8 cellular contexts compared by ENCODE assay signal in genomic region chr3:107431048-107431297, GRCh38. TPM values are rescaled to one million over a fixed set of nuclear protein-coding genes. Genes with fewer than 3 reads are reported as not detected.
A peak's percentile ranks its signal among the peaks of the same experiment; 100 is the strongest.
DNase-seq lines count a peak whose midpoint lies in the region; ATAC-seq lines count a peak whose summit lies in the region.

No MANE protein-coding gene starts in this region.

- H3K27me3 ChIP-seq in SJSA1 (replicated peaks) (no peaks in the 10 kb centered on the region), mesenchymal stem cell (ENCODE audit: control insufficient read depth in 1 of 2, insufficient read depth in 1 of 2, low read length in 2 of 2) (no peaks in the 10 kb centered on the region), stomach smooth muscle (ENCODE audit: control insufficient read depth in 1 of 2, insufficient read depth in 2 of 2, low read length in 2 of 2) (no peaks in the 10 kb centered on the region)

- intact Hi-C loops in dendritic cell treated with granulocyte-macrophage colony-stimulating factor and Interleukin-4, amounts not matched to agents 40 ng/mL and 50 ng/mL, for 4 days (cut with micrococcal nuclease) = loop anchor here (2.0 kb wide), 1 partner anchor 92 kb away; the partner anchor contains the start of gene BBX

- H3K9ac ChIP-seq in mesenchymal stem cell (ENCODE audit: low read length) = peak overlapping the region; percentile 88
- peak overlapping the region; percentile 82 to 91 for H3K9ac ChIP-seq in stomach smooth muscle (ENCODE audit: low read length in 2 of 2)

- peak overlapping the region; percentile 97 for H3K4me2 ChIP-seq in mesenchymal stem cell (ENCODE audit: low read length, poor library complexity, severe bottlenecking)

- peaks cover 24% of the 10 kb centered on the region for H3K27me3 Mint-ChIP-seq in dendritic cell treated with granulocyte-macrophage colony-stimulating factor and Interleukin-4, amounts not matched to agents 40 ng/mL and 50 ng/mL, for 4 days

- no peak overlapping the region for H3K27ac Mint-ChIP-seq in dendritic cell treated with granulocyte-macrophage colony-stimulating factor and Interleukin-4, amounts not matched to agents 40 ng/mL and 50 ng/mL, for 4 days

- WGBS in mesenchymal stem cell = 3% methylated on average over 17 of the region's 17 CpGs

- peak overlapping the region; percentile 93 for H3K27ac ChIP-seq in SJSA1
- H3K27ac ChIP-seq in mesenchymal stem cell (ENCODE audit: low read length, poor library complexity, severe bottlenecking) = peak overlapping the region; percentile 30
- H3K27ac ChIP-seq in stomach smooth muscle (ENCODE audit: low read length) = peak overlapping the region; percentile 93

- H2BK15ac ChIP-seq in mesenchymal stem cell (ENCODE audit: low read depth, poor library complexity, severe bottlenecking) = peak overlapping the region; percentile 82

- no peaks in the 10 kb centered on the region for H3K9me3 ChIP-seq in SJSA1 (replicated peaks)
- no peaks in the 10 kb centered on the region for H3K9me3 ChIP-seq in mesenchymal stem cell (ENCODE audit: control insufficient read depth, low read length)
- H3K9me3 ChIP-seq in stomach smooth muscle (ENCODE audit: control insufficient read depth in 2 of 2, low read length in 2 of 2) = no peaks in the 10 kb centered on the region

- H3K4me1 ChIP-seq in SJSA1 (replicated peaks) (peaks cover 24% of the 10 kb centered on the region), mesenchymal stem cell (ENCODE audit: control insufficient read depth, insufficient read depth, low read depth, low read length) (peaks cover 6% of the 10 kb centered on the region), stomach smooth muscle (ENCODE audit: control insufficient read depth, insufficient read depth, low read length) (peaks cover 8% of the 10 kb centered on the region)

- peak overlapping the region; percentile 70 for H4K8ac ChIP-seq in mesenchymal stem cell (ENCODE audit: low read length)

- H3K4me3 ChIP-seq in SJSA1 (peak overlapping the region; percentile 71), mesenchymal stem cell (ENCODE audit: insufficient read depth in 1 of 2, low read depth in 1 of 2, low read length in 2 of 2) (peak overlapping the region; percentile 82 to 89), stomach smooth muscle (ENCODE audit: low read length in 2 of 2) (peak overlapping the region; percentile 81 to 84)

- H3K4ac ChIP-seq in mesenchymal stem cell (ENCODE audit: low read depth in 1 of 2, low read length in 2 of 2) = peak overlapping the region in 1 of 2 experiments; percentile 91

- H3K9me3 Mint-ChIP-seq in dendritic cell treated with granulocyte-macrophage colony-stimulating factor and Interleukin-4, amounts not matched to agents 40 ng/mL and 50 ng/mL, for 4 days = no peaks in the 10 kb centered on the region

- peak overlapping the region; percentile 90 for H4K91ac ChIP-seq in mesenchymal stem cell (ENCODE audit: low read length)

- H3K18ac ChIP-seq in mesenchymal stem cell (ENCODE audit: low read depth in 1 of 2, low read length in 2 of 2) = peak overlapping the region; percentile 44 to 71

- H3K36me3 ChIP-seq in SJSA1 = no peaks in the 10 kb centered on the region
- H3K36me3 ChIP-seq in mesenchymal stem cell (ENCODE audit: control insufficient read depth in 1 of 2, insufficient read depth in 2 of 2, low read depth in 1 of 2, low read length in 2 of 2) = no peaks in the 10 kb centered on the region
- no peaks in the 10 kb centered on the region for H3K36me3 ChIP-seq in stomach smooth muscle (ENCODE audit: control insufficient read depth in 2 of 2, insufficient read depth in 2 of 2, low read length in 2 of 2)

- DNase-seq in DMS79 treated with DMSO at 0.1 percent for 48 hours (lab: John Stamatoyannopoulos, UW) = peak; percentile 31
- DNase-seq in DMS79 (lab: John Stamatoyannopoulos, UW) = no peak
- no peak for DNase-seq in SJSA1 (ENCODE audit: low read depth in 1 of 2, low spot score in 2 of 2)
- peak; percentile 51 for DNase-seq in mesenchymal stem cell
- DNase-seq in islet precursor cell = no peak

- no peak overlapping the region for H2BK120ac ChIP-seq in mesenchymal stem cell (ENCODE audit: low read depth, low read length)

- ATAC-seq in HG02840 (IDR thresholded peaks at IDR 0.05; ENCODE audit: low FRiP score, unreplicated experiment) = peak; percentile 19

- peaks cover 17% of the 10 kb centered on the region for H3K4me1 Mint-ChIP-seq in dendritic cell treated with granulocyte-macrophage colony-stimulating factor and Interleukin-4, amounts not matched to agents 40 ng/mL and 50 ng/mL, for 4 days (ENCODE audit: low read depth)

- H2BK12ac ChIP-seq in mesenchymal stem cell (ENCODE audit: low read length in 2 of 2) = peak overlapping the region; percentile 4 to 14

- H2AK5ac ChIP-seq in mesenchymal stem cell (ENCODE audit: low read length, severe bottlenecking) = no peak overlapping the region

- H3K4me3 Mint-ChIP-seq in dendritic cell treated with granulocyte-macrophage colony-stimulating factor and Interleukin-4, amounts not matched to agents 40 ng/mL and 50 ng/mL, for 4 days = peak overlapping the region; percentile 68

- H2AFZ ChIP-seq in mesenchymal stem cell (ENCODE audit: low read depth, low read length) = peak overlapping the region; percentile 60

- H3K14ac ChIP-seq in mesenchymal stem cell (ENCODE audit: low read length in 2 of 2) = no peak overlapping the region

- no peaks in the 10 kb centered on the region for H3K79me1 ChIP-seq in mesenchymal stem cell (replicated peaks; ENCODE audit: low read length, poor library complexity, severe bottlenecking)

- no peak overlapping the region for H2BK5ac ChIP-seq in mesenchymal stem cell (ENCODE audit: low read depth, low read length, poor library complexity, severe bottlenecking)

- no peaks in the 10 kb centered on the region for H3K36me3 Mint-ChIP-seq in dendritic cell treated with granulocyte-macrophage colony-stimulating factor and Interleukin-4, amounts not matched to agents 40 ng/mL and 50 ng/mL, for 4 days (ENCODE audit: low read depth)

- no peak overlapping the region for H3K23ac ChIP-seq in mesenchymal stem cell (ENCODE audit: low read length in 2 of 2)

RNA-seq across cellular contexts. Expression of gene CCDC54, which starts 53.7 kb away (rescaled TPM):
- not detected in 2 replicates for total RNA-seq in SJSA1 (2014; rRNA removed; shearing (Covaris generic))
- polyA plus RNA-seq in mesenchymal stem cell (2013, experiment 1 of 2) = not detected
- polyA plus RNA-seq in mesenchymal stem cell (2013, experiment 2 of 2) = not detected

Comparison
In these comparisons a context has a peak if more than half of its experiments do, and no peak if none do; other contexts are left out.
1. DNase-seq: peak in DMS79 treated with DMSO at 0.1 percent for 48 hours (single experiment) and mesenchymal stem cell (single experiment); none in DMS79 (single experiment), SJSA1 (0 of 2) and islet precursor cell (single experiment).
2. H3K27ac ChIP-seq: peak in every context shown above with its lines; median percentile 93 in SJSA1; 93 in stomach smooth muscle; 30 in mesenchymal stem cell.
3. Peak in every context shown above with its lines, with median percentiles within 50 percentile points of each other: H3K4me3 ChIP-seq.